20 cellular contexts compared by ENCODE assay signal in the genomic region with DNA sequence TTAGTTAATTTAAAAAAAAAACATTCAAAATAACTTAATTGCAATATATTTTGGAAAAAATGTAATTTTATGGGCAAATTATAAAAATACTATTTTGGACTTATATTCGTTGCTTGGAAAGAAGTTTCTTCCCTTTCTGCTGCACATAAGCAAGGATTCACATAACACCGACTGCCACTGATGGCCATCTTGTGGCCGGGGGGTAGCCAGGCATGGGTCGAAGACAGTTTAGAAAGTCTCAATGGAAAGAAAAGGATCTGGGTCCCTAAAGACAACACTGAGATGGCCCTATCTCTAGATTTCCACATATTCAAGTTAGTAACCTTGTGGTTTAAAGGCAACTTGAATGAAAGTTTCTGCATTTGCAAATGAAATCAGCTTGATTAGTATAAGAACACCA.
"Had no signal": no experiment of that assay in that cellular context is flagged by ENCODE, and none has a peak within 500 bp of the region (broad histone marks: within the 10 kb centered on the region; RNA-seq: fewer than 3 reads in every experiment).

No MANE protein-coding gene starts in this region.

- H3K36me3 ChIP-seq: left lung, spleen, thoracic aorta, tibial nerve, upper lobe of left lung had no signal

- H3K9me3 ChIP-seq: psoas muscle, thoracic aorta, upper lobe of left lung had no signal

- H3K27ac ChIP-seq: coronary artery, left lung, psoas muscle, skin epidermis, spleen, thoracic aorta, tibial nerve, upper lobe of left lung had no signal

- H3K27ac Mint-ChIP-seq: effector memory CD8-positive, alpha-beta T cell; naive thymus-derived CD8-positive, alpha-beta T cell; nephron progenitor cell; stimulated activated naive B cell treated with anti-CD40 and anti-IgM and Interleukin-4, amounts not matched to agents 10 μg/mL and 1 μg/mL and 100 μg/mL, for 72 hours; stimulated activated naive CD8-positive, alpha-beta T cell treated with anti-CD3 and anti-CD28 coated beads, Interleukin-15, Interleukin-2, amounts not matched to agents 100 ng/mL and 50 ng/mL, for 24 hours had no signal

- H3K36me3 Mint-ChIP-seq: naive thymus-derived CD8-positive, alpha-beta T cell; stimulated activated naive B cell treated with anti-CD40 and anti-IgM and Interleukin-4, amounts not matched to agents 10 μg/mL and 1 μg/mL and 100 μg/mL, for 72 hours had no signal

- ATAC-seq: effector memory CD8-positive, alpha-beta T cell; left cardiac atrium; left lung; naive thymus-derived CD8-positive, alpha-beta T cell; psoas muscle; right cardiac atrium; stimulated activated naive B cell treated with anti-CD40 and anti-IgM and Interleukin-4, amounts not matched to agents 10 μg/mL and 1 μg/mL and 100 μg/mL, for 72 hours had no signal

- H3K4me3 Mint-ChIP-seq: effector memory CD8-positive, alpha-beta T cell; naive thymus-derived CD8-positive, alpha-beta T cell; nephron progenitor cell; stimulated activated naive B cell treated with anti-CD40 and anti-IgM and Interleukin-4, amounts not matched to agents 10 μg/mL and 1 μg/mL and 100 μg/mL, for 72 hours; stimulated activated naive CD8-positive, alpha-beta T cell treated with anti-CD3 and anti-CD28 coated beads, Interleukin-15, Interleukin-2, amounts not matched to agents 100 ng/mL and 50 ng/mL, for 24 hours had no signal

- H3K4me3 ChIP-seq: coronary artery, left lung, psoas muscle, skin epidermis, spleen, thoracic aorta, tibial nerve, upper lobe of left lung had no signal

- DNase-seq: effector memory CD8-positive, alpha-beta T cell; head of caudate nucleus; left cardiac atrium; left lung; mesenchymal stem cell; naive thymus-derived CD8-positive, alpha-beta T cell; nephron progenitor cell; nucleus accumbens; posterior cingulate gyrus; psoas muscle; right cardiac atrium; spleen; stimulated activated CD4-positive, alpha-beta T cell treated with anti-CD3 and anti-CD28 coated beads, Interleukin-2, amount 100 ng/mL, for 48 hours; stimulated activated naive B cell treated with anti-CD40 and anti-IgM and Interleukin-4, amounts not matched to agents 10 μg/mL and 1 μg/mL and 100 μg/mL, for 72 hours; upper lobe of left lung had no signal

- H3K27me3 ChIP-seq: left lung, spleen, tibial nerve, upper lobe of left lung had no signal

- H3K4me1 Mint-ChIP-seq: naive thymus-derived CD8-positive, alpha-beta T cell; nephron progenitor cell; stimulated activated naive B cell treated with anti-CD40 and anti-IgM and Interleukin-4, amounts not matched to agents 10 μg/mL and 1 μg/mL and 100 μg/mL, for 72 hours had no signal

- H3K27me3 Mint-ChIP-seq: effector memory CD8-positive, alpha-beta T cell; naive thymus-derived CD8-positive, alpha-beta T cell; stimulated activated naive B cell treated with anti-CD40 and anti-IgM and Interleukin-4, amounts not matched to agents 10 μg/mL and 1 μg/mL and 100 μg/mL, for 72 hours; stimulated activated naive CD8-positive, alpha-beta T cell treated with anti-CD3 and anti-CD28 coated beads, Interleukin-15, Interleukin-2, amounts not matched to agents 100 ng/mL and 50 ng/mL, for 24 hours had no signal

- H3K4me1 ChIP-seq: left lung, psoas muscle, spleen, tibial nerve, upper lobe of left lung had no signal
